8 cellular contexts compared by ENCODE assay signal in the genomic region with DNA sequence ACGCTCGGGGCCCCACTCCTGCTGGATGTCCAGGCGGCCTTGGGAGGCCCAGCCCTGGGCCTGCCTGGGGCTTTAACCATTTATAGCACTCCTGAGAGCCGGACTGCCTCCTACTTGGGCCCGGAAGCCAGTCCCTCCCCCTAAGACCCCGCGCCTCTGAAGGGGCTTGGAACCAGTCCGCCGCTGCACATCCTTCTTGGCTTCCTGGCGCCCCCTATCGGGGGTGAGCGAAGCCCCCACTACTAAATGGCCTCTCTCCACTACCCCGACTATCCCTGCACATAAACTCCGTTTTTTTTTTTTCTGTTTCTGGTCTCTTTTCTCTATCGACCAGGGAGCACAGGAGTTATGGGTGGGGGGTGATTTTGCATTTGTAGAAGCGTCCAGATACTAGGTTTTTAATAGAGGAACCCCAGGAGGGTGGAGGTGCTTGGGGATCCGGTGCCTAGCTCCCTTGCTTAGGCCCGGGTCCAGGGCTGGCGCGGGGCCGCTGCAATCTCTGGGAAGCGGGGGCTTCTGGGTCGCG. TPM values are rescaled to one million over a fixed set of nuclear protein-coding genes. Genes with fewer than 3 reads are reported as not detected.
A peak's percentile ranks its signal among the peaks of the same experiment; 100 is the strongest.
DNase-seq lines count a peak whose midpoint lies in the region; ATAC-seq, FAIRE-seq and TF ChIP-seq lines count a peak whose summit lies in the region.

No MANE protein-coding gene starts in this region.

- H3K27me3 Mint-ChIP-seq in memory B cell = peaks cover 45% of the 10 kb centered on the region

- H3K4me1 ChIP-seq in upper lobe of right lung = peaks cover 56% of the 10 kb centered on the region

- H3K9me3 ChIP-seq in upper lobe of right lung = no peaks in the 10 kb centered on the region

- TF ChIP-seq CTCF in RWPE1 (conservative IDR thresholded peaks at IDR 0.05; ENCODE audit: low read depth) (peak; percentile 65), coronary artery (IDR thresholded peaks at IDR 0.05) (peak; percentile 32), upper lobe of right lung (IDR thresholded peaks at IDR 0.05) (peak; percentile 62)

- POLR2A ChIA-PET in RWPE1 (lab: Yijun Ruan, JAX; ENCODE audit: low non-redundant PET) = interaction anchor here (1.2 kb wide), 1 partner anchor 9 kb away, joined by 4 read pairs; no protein-coding TSS in a partner anchor

- peak overlapping the region; percentile 98 for H3K27ac ChIP-seq in RWPE1
- H3K27ac ChIP-seq in coronary artery = peak overlapping the region; percentile 87 to 98
- H3K27ac ChIP-seq in upper lobe of right lung = peak overlapping the region; percentile 93

- H3K4me1 Mint-ChIP-seq in memory B cell = peaks cover 35% of the 10 kb centered on the region

- H3K36me3 Mint-ChIP-seq in memory B cell = peaks cover 2% of the 10 kb centered on the region

- no peaks in the 10 kb centered on the region for H3K36me3 ChIP-seq in upper lobe of right lung

- H3K4me3 ChIP-seq in coronary artery (peak overlapping the region; percentile 76), upper lobe of right lung (peak overlapping the region; percentile 57)

- peaks cover 5% of the 10 kb centered on the region for H3K27me3 ChIP-seq in upper lobe of right lung

- no peak for TF ChIP-seq POLR2A in GM12892 (IDR thresholded peaks at IDR 0.05; ENCODE audit: low read depth, low read length)

- intact Hi-C loops in upper lobe of right lung (cut with DNase I) = no loop called here

- H3K27ac Mint-ChIP-seq in memory B cell = no peak overlapping the region

- H3K9me3 Mint-ChIP-seq in memory B cell = no peaks in the 10 kb centered on the region

- DNase-seq in activated effector memory CD4-positive, alpha-beta T cell treated with anti-CD3 and anti-CD28 coated beads, Interleukin-2, amount 50 U/mL, for 16 hours = peak; percentile 75
- DNase-seq in activated effector memory CD4-positive, alpha-beta T cell treated with Interleukin-2 at 50 U/mL for 16 hours = no peak
- no peak for DNase-seq in RWPE1 (ENCODE audit: low spot score)
- DNase-seq in coronary artery (ENCODE audit: low spot score) = no peak
- no peak for DNase-seq in memory B cell (ENCODE audit: low spot score in 2 of 2)
- no peak for DNase-seq in upper lobe of right lung
- DNase-seq in GM12892 (ENCODE audit: insufficient read length) = no peak

- ATAC-seq in memory B cell (ENCODE audit: low read depth) (no peak), upper lobe of right lung (no peak), HG02610 (IDR thresholded peaks at IDR 0.05; ENCODE audit: unreplicated experiment) (no peak)

- H3K4me3 Mint-ChIP-seq in memory B cell = peak overlapping the region; percentile 21

- CTCF ChIA-PET in RWPE1 (lab: Yijun Ruan, JAX) = interaction anchor here (0.6 to 1.4 kb wide), 5 partner anchors 14 to 34 kb away, joined by 3 to 9 read pairs (median 6); a partner anchor contains a TSS

- FAIRE-seq in GM12892 (lab: Jason Lieb, UNC) = no peak

RNA-seq across cellular contexts. Expression of a gene that starts 0.6 kb away (rescaled TPM):
- 59.7 TPM for total RNA-seq in upper lobe of right lung
- 30.6 TPM for polyA plus RNA-seq in GM12892 (2012; ENCODE audit: missing spikeins)

RNA-seq across cellular contexts. Expression of a gene that starts 5.2 kb away (rescaled TPM):
- total RNA-seq in upper lobe of right lung = 87.8 TPM
- 39.9 TPM for polyA plus RNA-seq in GM12892 (2012; ENCODE audit: missing spikeins)

RNA-seq across cellular contexts. Expression of a gene that starts 9.9 kb away (rescaled TPM):
- 34.1 TPM for total RNA-seq in upper lobe of right lung
- polyA plus RNA-seq in GM12892 (2012; ENCODE audit: missing spikeins) = 5.6 TPM

RNA-seq across cellular contexts. Expression of a gene that starts 10.0 kb away (rescaled TPM):
- 24.1 TPM for total RNA-seq in upper lobe of right lung
- 14.4 TPM for polyA plus RNA-seq in GM12892 (2012; ENCODE audit: missing spikeins)

RNA-seq across cellular contexts. Expression of a gene that starts 14.1 kb away (rescaled TPM):
- 28.4 TPM for total RNA-seq in upper lobe of right lung
- polyA plus RNA-seq in GM12892 (2012; ENCODE audit: missing spikeins) = 25.5 TPM
